9 cellular contexts compared by ENCODE assay signal in genomic region chr20:13220194-13220856, GRCh38. TPM values are rescaled to one million over a fixed set of nuclear protein-coding genes. Genes with fewer than 3 reads are reported as not detected.
DNase-seq lines count a peak whose midpoint lies in the region; ATAC-seq and TF ChIP-seq lines count a peak whose summit lies in the region.
"Had no signal": no experiment of that assay in that cellular context is flagged by ENCODE, and none has a peak within 500 bp of the region (broad histone marks: within the 10 kb centered on the region; RNA-seq: fewer than 3 reads in every experiment).

No MANE protein-coding gene starts in this region.

- peaks cover 0 to 2% (median 0%) of the 10 kb centered on the region in 8 donors for H3K9me3 Mint-ChIP-seq in CD4-positive, alpha-beta memory T cell
- H3K9me3 Mint-ChIP-seq in activated T-cell treated with anti-CD3 and anti-CD28 coated beads, Interleukin-2, amount 50 U/mL, for 24 hours, result no peaks in the 10 kb centered on the region
- H3K9me3 Mint-ChIP-seq in natural killer cell treated with Interleukin-12 subunit alpha and Interleukin-12 subunit beta and Interleukin-15 and Interleukin-18, amount 100 ng/mL, for 72 hours, result no peaks in the 10 kb centered on the region

- peak overlapping the region; percentile 80 to 91 (median 84) for H3K27ac Mint-ChIP-seq in CD4-positive, alpha-beta memory T cell
- peak overlapping the region; percentile 18 for H3K27ac Mint-ChIP-seq in activated T-cell treated with anti-CD3 and anti-CD28 coated beads, Interleukin-2, amount 50 U/mL, for 24 hours
- no peak overlapping the region for H3K27ac Mint-ChIP-seq in natural killer cell treated with Interleukin-12 subunit alpha and Interleukin-12 subunit beta and Interleukin-15 and Interleukin-18, amount 100 ng/mL, for 72 hours

- peak overlapping the region; percentile 37 for H3K27ac ChIP-seq in CD4-positive, alpha-beta memory T cell (ENCODE audit: low read depth, low read length)
- H3K27ac ChIP-seq: neutrophil had no signal

- no peaks in the 10 kb centered on the region for H3K36me3 Mint-ChIP-seq in CD4-positive, alpha-beta memory T cell
- peaks cover 2% of the 10 kb centered on the region for H3K36me3 Mint-ChIP-seq in activated T-cell treated with anti-CD3 and anti-CD28 coated beads, Interleukin-2, amount 50 U/mL, for 24 hours (ENCODE audit: low read depth)
- no peaks in the 10 kb centered on the region for H3K36me3 Mint-ChIP-seq in natural killer cell treated with Interleukin-12 subunit alpha and Interleukin-12 subunit beta and Interleukin-15 and Interleukin-18, amount 100 ng/mL, for 72 hours

- peak overlapping the region; percentile 84 to 92 (median 88) for H3K4me3 Mint-ChIP-seq in CD4-positive, alpha-beta memory T cell
- peak overlapping the region; percentile 79 for H3K4me3 Mint-ChIP-seq in activated T-cell treated with anti-CD3 and anti-CD28 coated beads, Interleukin-2, amount 50 U/mL, for 24 hours
- H3K4me3 Mint-ChIP-seq in natural killer cell treated with Interleukin-12 subunit alpha and Interleukin-12 subunit beta and Interleukin-15 and Interleukin-18, amount 100 ng/mL, for 72 hours, result no peak overlapping the region

- peaks cover 4 to 31% (median 15%) of the 10 kb centered on the region in 4 donors for H3K4me1 Mint-ChIP-seq in CD4-positive, alpha-beta memory T cell
- H3K4me1 Mint-ChIP-seq in activated T-cell treated with anti-CD3 and anti-CD28 coated beads, Interleukin-2, amount 50 U/mL, for 24 hours (ENCODE audit: low read depth), result peaks cover 23% of the 10 kb centered on the region
- peaks cover 0 to 17% of the 10 kb centered on the region in 2 donors for H3K4me1 Mint-ChIP-seq in natural killer cell treated with Interleukin-12 subunit alpha and Interleukin-12 subunit beta and Interleukin-15 and Interleukin-18, amount 100 ng/mL, for 72 hours (ENCODE audit: low read depth in 2 of 2)

- H3K9me3 ChIP-seq in CD4-positive, alpha-beta memory T cell (ENCODE audit: control insufficient read depth in 1 of 2, low read length in 2 of 2), result no peaks in the 10 kb centered on the region
- H3K9me3 ChIP-seq: neutrophil had no signal

- peak; percentile 33 to 43 for ATAC-seq in natural killer cell treated with Interleukin-12 subunit alpha and Interleukin-12 subunit beta and Interleukin-15 and Interleukin-18, amount 100 ng/mL, for 72 hours
- ATAC-seq in GM21786 (IDR thresholded peaks at IDR 0.05; ENCODE audit: unreplicated experiment), result no peak

- TF ChIP-seq CTCF in LNCaP clone FGC (IDR thresholded peaks at IDR 0.05; ENCODE audit: control insufficient read depth, extremely low read depth, insufficient read depth) (no peak), fibroblast of the aortic adventitia (IDR thresholded peaks at IDR 0.05; ENCODE audit: insufficient read depth, low read length) (no peak)

- no peaks in the 10 kb centered on the region for H3K36me3 ChIP-seq in CD4-positive, alpha-beta memory T cell (ENCODE audit: insufficient read depth, low read length)
- H3K36me3 ChIP-seq: neutrophil had no signal

- peak overlapping the region; percentile 14 to 63 for H3K4me3 ChIP-seq in CD4-positive, alpha-beta memory T cell (ENCODE audit: low read length in 2 of 2)
- peak overlapping the region; percentile 38 for H3K4me3 ChIP-seq in LNCaP clone FGC (ENCODE audit: low read depth, low read length)
- peak overlapping the region; percentile 33 for H3K4me3 ChIP-seq in fibroblast of the aortic adventitia (ENCODE audit: low read depth, low read length)

- intact Hi-C loops in CD4-positive, alpha-beta memory T cell (cut with micrococcal nuclease), result loop anchor here (1.0 to 10.0 kb wide), 3 partner anchors 42 to 564 kb away; partner anchors contain the start of genes ESF1 and NDUFAF5

- peaks cover 12% of the 10 kb centered on the region for H3K27me3 ChIP-seq in CD4-positive, alpha-beta memory T cell (ENCODE audit: insufficient read depth, low read length)

- POLR2A ChIA-PET in CD4-positive, alpha-beta memory T cell (lab: Charles Lee; ENCODE audit: partially characterized antibody), result interaction anchor here (0.7 to 4.9 kb wide), 7 partner anchors 9 to 40 kb away, joined by 3 to 56 read pairs (median 4); no protein-coding TSS in a partner anchor

- peaks cover 20% of the 10 kb centered on the region for H3K4me1 ChIP-seq in CD4-positive, alpha-beta memory T cell (ENCODE audit: insufficient read depth, low read length)

- DNase-seq in CD4-positive, alpha-beta memory T cell, result peak; percentile 22 to 48 (median 31)
- DNase-seq in LNCaP clone FGC (ENCODE audit: low read depth) (no peak), fibroblast of the aortic adventitia (ENCODE audit: low read depth) (peak; percentile 6), ureter (ENCODE audit: low spot score) (peak; percentile 80), putamen (ENCODE audit: low spot score) (no peak)
- peak; percentile 63 for DNase-seq in activated T-cell treated with anti-CD3 and anti-CD28 coated beads, Interleukin-2, amount 50 U/mL, for 24 hours
- DNase-seq in natural killer cell treated with Interleukin-12 subunit alpha and Interleukin-12 subunit beta and Interleukin-15 and Interleukin-18, amount 100 ng/mL, for 72 hours (ENCODE audit: low spot score), result no peak

- CTCF ChIA-PET in CD4-positive, alpha-beta memory T cell (lab: Charles Lee; ENCODE audit: partially characterized antibody), result interaction anchor here (1.1 to 1.9 kb wide), 2 partner anchors 23 to 82 kb away, joined by 3 to 6 read pairs; no protein-coding TSS in a partner anchor

- peaks cover 6 to 26% of the 10 kb centered on the region in 2 donors for H3K27me3 Mint-ChIP-seq in CD4-positive, alpha-beta memory T cell
- H3K27me3 Mint-ChIP-seq in activated T-cell treated with anti-CD3 and anti-CD28 coated beads, Interleukin-2, amount 50 U/mL, for 24 hours, result peaks cover 73% of the 10 kb centered on the region
- H3K27me3 Mint-ChIP-seq in natural killer cell treated with Interleukin-12 subunit alpha and Interleukin-12 subunit beta and Interleukin-15 and Interleukin-18, amount 100 ng/mL, for 72 hours, result peaks cover 29 to 31% of the 10 kb centered on the region in 2 donors

RNA-seq across cellular contexts. Expression of gene ISM1, which starts 0.7 kb away (rescaled TPM):
- 1 to 10 TPM; 3.7 to 4.3 TPM for total RNA-seq in CD4-positive, alpha-beta memory T cell
- polyA plus RNA-seq in CD4-positive, alpha-beta memory T cell, result 1 to 10 TPM; 2.5 to 7.7 TPM
- total RNA-seq in fibroblast of the aortic adventitia (ENCODE audit: low replicate concordance) (1.1 TPM in 1 of 2 replicates, not detected in the other), ureter (8.4 TPM)
- total RNA-seq in natural killer cell treated with Interleukin-12 subunit alpha and Interleukin-12 subunit beta and Interleukin-15 and Interleukin-18, amount 100 ng/mL, for 72 hours, result not detected

Comparison
In these comparisons a context has a peak if more than half of its experiments do, and no peak if none do; other contexts are left out.
1. DNase-seq: peak in CD4-positive, alpha-beta memory T cell (5 of 5), activated T-cell treated with anti-CD3 and anti-CD28 coated beads, Interleukin-2, amount 50 U/mL, for 24 hours (single experiment), fibroblast of the aortic adventitia (single experiment) and ureter (single experiment); none in LNCaP clone FGC (single experiment), natural killer cell treated with Interleukin-12 subunit alpha and Interleukin-12 subunit beta and Interleukin-15 and Interleukin-18, amount 100 ng/mL, for 72 hours (single experiment) and putamen (single experiment).
2. H3K27ac Mint-ChIP-seq: peak in CD4-positive, alpha-beta memory T cell (7 of 7) and activated T-cell treated with anti-CD3 and anti-CD28 coated beads, Interleukin-2, amount 50 U/mL, for 24 hours (single experiment); none in natural killer cell treated with Interleukin-12 subunit alpha and Interleukin-12 subunit beta and Interleukin-15 and Interleukin-18, amount 100 ng/mL, for 72 hours (0 of 2).
3. Peak in every context shown above with its lines, with median percentiles within 50 percentile points of each other: H3K4me3 ChIP-seq.